In genomic region chrX:130682990-130683389, GRCh38 we compare ENCODE assay signal across 19 cellular contexts.
DNase-seq lines count a peak whose midpoint lies in the region; TF ChIP-seq lines count a peak whose summit lies in the region.
"Had no signal": no experiment of that assay in that cellular context is flagged by ENCODE, and none has a peak within 500 bp of the region (broad histone marks: within the 10 kb centered on the region; RNA-seq: fewer than 3 reads in every experiment).

No MANE protein-coding gene starts in this region.

- H3K27me3 ChIP-seq in ACC112 (ENCODE audit: insufficient read depth, low read length) = no peaks in the 10 kb centered on the region
- H3K27me3 ChIP-seq in ascending aorta = no peaks in the 10 kb centered on the region
- H3K27me3 ChIP-seq: sigmoid colon, upper lobe of right lung had no signal

- H2AFZ ChIP-seq in ACC112 (ENCODE audit: low read length, unreplicated experiment) = no peak overlapping the region

- no peaks in the 10 kb centered on the region for H3K79me2 ChIP-seq in ACC112 (ENCODE audit: control insufficient read depth, insufficient read depth, low read length, unreplicated experiment)

- no peak for TF ChIP-seq CTCF in HEK293 (tag by site-specific recombination; IDR thresholded peaks at IDR 0.05)
- TF ChIP-seq CTCF in ascending aorta (IDR thresholded peaks at IDR 0.05) = no peak
- TF ChIP-seq CTCF in GM13976 (IDR thresholded peaks at IDR 0.05; ENCODE audit: borderline replicate concordance, control extremely low read depth, extremely low read depth, insufficient read depth, missing control alignments) = no peak

- H3K9me3 ChIP-seq in HEK293 (ENCODE audit: control insufficient read depth, insufficient read depth, low read depth, low read length) (no peaks in the 10 kb centered on the region), ascending aorta (no peaks in the 10 kb centered on the region)
- H3K9me3 ChIP-seq: Caco-2, sigmoid colon, upper lobe of right lung had no signal

- H3K4me3 ChIP-seq in ACC112 (ENCODE audit: low read depth, low read length) (no peak overlapping the region), HEK293 (ENCODE audit: low read depth, low read length) (no peak overlapping the region), ascending aorta (no peak overlapping the region)
- H3K4me3 ChIP-seq: sigmoid colon, upper lobe of right lung had no signal

- POLR2A ChIA-PET in HEK293 (lab: Yijun Ruan, JAX) = no interaction called here

- no peaks in the 10 kb centered on the region for H3K36me3 ChIP-seq in ACC112 (ENCODE audit: insufficient read depth, low read length)
- H3K36me3 ChIP-seq in HEK293 (ENCODE audit: control insufficient read depth in 2 of 2, insufficient read depth in 1 of 2, low read length in 2 of 2) = peaks cover 0 to 6% of the 10 kb centered on the region in 2 experiments; a peak in 1 of 3 replicates
- no peaks in the 10 kb centered on the region for H3K36me3 ChIP-seq in ascending aorta
- H3K36me3 ChIP-seq: sigmoid colon, upper lobe of right lung had no signal

- intact Hi-C loops in ascending aorta (cut with DNase I) = loop anchor here (5.0 kb wide), 1 partner anchor 219 kb away; the partner anchor contains the start of gene ENOX2

- in situ Hi-C loops in GM13976 (cut with MboI; ENCODE audit: low sequenced_read_pairs, unreplicated experiment) = no loop called here

- H3K4me1 ChIP-seq in ACC112 (ENCODE audit: control insufficient read depth, insufficient read depth, low read length, unreplicated experiment) = peaks cover 20% of the 10 kb centered on the region
- H3K4me1 ChIP-seq in HEK293 (ENCODE audit: control insufficient read depth, insufficient read depth, low read length) = no peaks in the 10 kb centered on the region
- peaks cover 0 to 3% of the 10 kb centered on the region in 2 donors for H3K4me1 ChIP-seq in ascending aorta
- H3K4me1 ChIP-seq: Caco-2, sigmoid colon, upper lobe of right lung had no signal

- H3K27ac ChIP-seq in ACC112 (ENCODE audit: low read depth, low read length) (peak overlapping the region; percentile 53), HEK293 (ENCODE audit: extremely low read depth, low read depth, low read length) (no peak overlapping the region), ascending aorta (peak overlapping the region; percentile 64 to 68)
- H3K27ac ChIP-seq: sigmoid colon, upper lobe of right lung had no signal

- CTCF ChIA-PET in HEK293 (lab: Yijun Ruan, JAX) = interaction anchor here (0.6 to 0.7 kb wide), 3 partner anchors 31 to 354 kb away, joined by 3 read pairs; no protein-coding TSS in a partner anchor

- DNase-seq in ascending aorta (ENCODE audit: low spot score in 2 of 2) (no peak), iris pigment epithelial cell (ENCODE audit: low read depth) (peak; percentile 52), anterior cingulate cortex (lab: John Stamatoyannopoulos, UW) (no peak), GM13976 (ENCODE audit: low spot score) (no peak), NCI-H1048 (lab: John Stamatoyannopoulos, UW) (no peak)
- no peak for DNase-seq in stimulated activated CD4-positive, alpha-beta T cell treated with anti-CD3 and anti-CD28 coated beads, Interleukin-2, amount 100 ng/mL, for 24 hours
- DNase-seq: activated CD4-positive, alpha-beta T cell treated with anti-CD3 and anti-CD28 coated beads, Interleukin-2, amount 10 ng/mL, durations not matched to agents 24 days and 14 days; activated naive CD8-positive, alpha-beta T cell treated with anti-CD3 and anti-CD28 coated beads, Interleukin-2, amount 10 ng/mL, durations not matched to agents 7 days and 5 days; activated T-cell treated with anti-CD3 and anti-CD28 coated beads, Interleukin-2, amount 50 U/mL, for 24 hours; Caco-2; glutamatergic neuron; MV-4-11; NK-92 treated with Interleukin-12 subunit alpha and Interleukin-12 subunit beta, amount 100 ng/mL, for 24 hours; nucleus accumbens; SHP77; sigmoid colon; upper lobe of right lung had no signal

TF ChIP-seq in HEK293, 187 proteins besides CTCF, POLR2A, EP300 and RAD21:
- TF ChIP-seq ZNF211 (tag by site-specific recombination; IDR thresholded peaks at IDR 0.05; ENCODE audit: low read depth) (no peak), ZNF518A (tag by site-specific recombination; conservative IDR thresholded peaks at IDR 0.05; ENCODE audit: low read depth) (no peak), MEIS1 (CRISPR knock-in tag; IDR thresholded peaks at IDR 0.05; ENCODE audit: borderline replicate concordance) (no peak), FEZF1 (tag by site-specific recombination; IDR thresholded peaks at IDR 0.05) (peak; percentile 71), ZNF704 (tag by site-specific recombination; IDR thresholded peaks at IDR 0.05) (no peak), GLIS1 (tag by site-specific recombination; IDR thresholded peaks at IDR 0.05) (no peak)
TF ChIP-seq in HEK293: peak in this region for 1.
